ENCODE assay signal across 9 cellular contexts in genomic region chr3:49132437-49133225, GRCh38. TPM values are rescaled to one million over a fixed set of nuclear protein-coding genes. Genes with fewer than 3 reads are reported as not detected.
DNase-seq lines count a peak whose midpoint lies in the region; ATAC-seq and TF ChIP-seq lines count a peak whose summit lies in the region.
"Had no signal": no experiment of that assay in that cellular context is flagged by ENCODE, and none has a peak within 500 bp of the region (broad histone marks: within the 10 kb centered on the region; RNA-seq: fewer than 3 reads in every experiment).

Gene LAMB2 (minus strand): TSS chr3:49133050. CDS start chr3:49132867, 183 bp downstream.

- H3K9ac ChIP-seq in GM23248 (peak within 1 kb of the TSS; percentile 86), endocrine pancreas (ENCODE audit: control insufficient read depth, insufficient read depth, low read length) (peak within 1 kb of the TSS; percentile 40), subcutaneous abdominal adipose tissue (ENCODE audit: low read length in 5 of 5) (peak within 1 kb of the TSS; percentile 49 to 93 (median 87))

- no peaks in the 10 kb centered on the region for H4K20me1 ChIP-seq in GM23248 (ENCODE audit: insufficient read depth)

- CTCF ChIA-PET in Panc1 (lab: Charles Lee) = interaction anchor here (0.7 to 1.2 kb wide), 3 partner anchors 26 to 221 kb away, joined by 3 to 4 read pairs (median 3); partner anchors contain the start of gene QRICH1

- 0 to 1% methylated on average over 20 to 28 of the region's 28 CpGs for WGBS in GM23248 (ENCODE audit: low coverage in 1 of 2, low lambda C conversion rate in 2 of 2, missing lambda C conversion rate in 2 of 2), 2 experiments
- WGBS in right lobe of liver (ENCODE audit: insufficient coverage, low coverage, low lambda C conversion rate, missing lambda C conversion rate) = 10% methylated on average over 9 of the region's 28 CpGs

- H3K9me3 ChIP-seq in GM23248 (ENCODE audit: low read depth) = no peaks in the 10 kb centered on the region
- H3K9me3 ChIP-seq in Panc1 (ENCODE audit: control insufficient read depth, insufficient read depth, low read depth, low read length) = no peaks in the 10 kb centered on the region
- H3K9me3 ChIP-seq in endocrine pancreas (ENCODE audit: control insufficient read depth, low read length) = no peaks in the 10 kb centered on the region
- H3K9me3 ChIP-seq in right lobe of liver = no peaks in the 10 kb centered on the region
- H3K9me3 ChIP-seq in subcutaneous abdominal adipose tissue (ENCODE audit: control insufficient read depth in 5 of 5, low read length in 5 of 5) = no peaks in the 10 kb centered on the region

- H2AFZ ChIP-seq in GM23248 = peak within 1 kb of the TSS; percentile 97

- peaks cover 51% of the 10 kb centered on the region for H3K79me2 ChIP-seq in GM23248 (ENCODE audit: insufficient read depth)

- H3K4me1 ChIP-seq in GM23248 (ENCODE audit: insufficient read depth) (peaks cover 13% of the 10 kb centered on the region; the same call in 1 of the 2 replicates), Panc1 (ENCODE audit: control insufficient read depth, insufficient read depth, low read length) (peaks cover 12% of the 10 kb centered on the region), endocrine pancreas (ENCODE audit: control insufficient read depth, insufficient read depth, low read length) (no peaks in the 10 kb centered on the region), right lobe of liver (peaks cover 0 to 33% (median 12%) of the 10 kb centered on the region in 4 donors), subcutaneous abdominal adipose tissue (ENCODE audit: control insufficient read depth in 5 of 5, insufficient read depth in 5 of 5, low read length in 5 of 5) (peaks cover 7 to 41% (median 32%) of the 10 kb centered on the region in 5 donors)

- POLR2A ChIA-PET in Panc1 (lab: Charles Lee) = interaction anchor here (0.6 to 0.8 kb wide), 2 partner anchors 38 to 131 kb away, joined by 3 to 4 read pairs; no protein-coding TSS in a partner anchor

- H3K4me2 ChIP-seq in GM23248 (ENCODE audit: unreplicated experiment) = peak within 1 kb of the TSS; percentile 93

- no peaks in the 10 kb centered on the region for H3F3A ChIP-seq in GM23248 (ENCODE audit: insufficient read depth)

- TSS peak; percentile 96 for BruUV-seq in Panc1 (replicated peaks; lab: Mats Ljungman, UMichigan)

- H3K4me3 ChIP-seq in GM23248 (peak within 1 kb of the TSS; percentile 91), Panc1 (ENCODE audit: low read depth in 2 of 2, low read length in 2 of 2) (peak within 1 kb of the TSS; percentile 71 to 89), endocrine pancreas (ENCODE audit: control insufficient read depth, insufficient read depth, low read length) (peak within 1 kb of the TSS; percentile 50), right lobe of liver (peak within 1 kb of the TSS; percentile 68 to 73 (median 73)), subcutaneous abdominal adipose tissue (ENCODE audit: low read depth in 1 of 5, low read length in 5 of 5) (peak within 1 kb of the TSS; percentile 72 to 95 (median 86))

- peaks cover 5% of the 10 kb centered on the region; the same call in 1 of the 2 replicates for H3K36me3 ChIP-seq in GM23248 (ENCODE audit: low read depth)
- H3K36me3 ChIP-seq in Panc1 (ENCODE audit: control insufficient read depth, insufficient read depth, low read length) = no peaks in the 10 kb centered on the region; the same call in 1 of the 2 replicates
- H3K36me3 ChIP-seq in endocrine pancreas (ENCODE audit: control insufficient read depth, insufficient read depth, low read length) = no peaks in the 10 kb centered on the region
- H3K36me3 ChIP-seq in right lobe of liver = no peaks in the 10 kb centered on the region
- H3K36me3 ChIP-seq in subcutaneous abdominal adipose tissue (ENCODE audit: control insufficient read depth in 5 of 5, insufficient read depth in 5 of 5, low read length in 5 of 5) = peaks cover 0 to 37% (median 32%) of the 10 kb centered on the region in 5 donors

- intact Hi-C loops in Panc1 (cut with micrococcal nuclease; ENCODE audit: unreplicated experiment) (no loop called here), right lobe of liver (cut with DNase I) (no loop called here)

- TF ChIP-seq CTCF in Panc1 (IDR thresholded peaks at IDR 0.05) (no peak; the same call in 1 of the 2 replicates), right lobe of liver (IDR thresholded peaks at IDR 0.05) (peak in 1 of 4 donors; percentile 10)

- in situ Hi-C loops in GM23248 (cut with MboI) = no loop called here
- in situ Hi-C loops in Panc1 (cut with HindIII; ENCODE audit: low pct_unique_long_range_greater_than_20kb, low sequenced_read_pairs) = no loop called here

- H3K27me3 ChIP-seq in GM23248 (replicated peaks; ENCODE audit: insufficient read depth) (no peaks in the 10 kb centered on the region), Panc1 (ENCODE audit: control insufficient read depth, insufficient read depth, low read length) (no peaks in the 10 kb centered on the region), endocrine pancreas (ENCODE audit: control insufficient read depth, insufficient read depth, low read length) (no peaks in the 10 kb centered on the region), right lobe of liver (no peaks in the 10 kb centered on the region), subcutaneous abdominal adipose tissue (ENCODE audit: control insufficient read depth in 5 of 5, insufficient read depth in 4 of 5, low read length in 5 of 5) (peaks cover 0 to 2% (median 0%) of the 10 kb centered on the region in 5 donors)

- TF ChIP-seq POLR2A in right lobe of liver (IDR thresholded peaks at IDR 0.05) = peak; percentile 41

- DNase-seq in GM23248 = peak; percentile 82
- DNase-seq in Panc1 (ENCODE audit: low read depth, low spot score) = no peak
- DNase-seq in right lobe of liver = peak; percentile 72 to 84 (median 75)

- ATAC-seq in Panc1 (peak; percentile 79), right lobe of liver (peak; percentile 70 to 82 (median 78)), HG03025 (IDR thresholded peaks at IDR 0.05; ENCODE audit: low FRiP score, unreplicated experiment) (no peak), HG03108 (IDR thresholded peaks at IDR 0.05; ENCODE audit: unreplicated experiment) (no peak), HG03469 (IDR thresholded peaks at IDR 0.05; ENCODE audit: unreplicated experiment) (no peak)

- peak within 1 kb of the TSS; percentile 76 for H3K27ac ChIP-seq in GM23248
- H3K27ac ChIP-seq in Panc1 (ENCODE audit: low read length) = peak within 1 kb of the TSS; percentile 91
- H3K27ac ChIP-seq in right lobe of liver = peak within 1 kb of the TSS; percentile 56 to 76 (median 65)
- peak within 1 kb of the TSS; percentile 75 for H3K27ac ChIP-seq in subcutaneous abdominal adipose tissue (ENCODE audit: low read depth, low read length)

- no peaks in the 10 kb centered on the region for H3K9me2 ChIP-seq in GM23248 (ENCODE audit: insufficient read depth)

RNA-seq across cellular contexts. Expression of gene LAMB2, which starts in this region (rescaled TPM):
- total RNA-seq in GM23248 (2014; rRNA removed; shearing (Covaris generic)) = 894 and 1,064 TPM in 2 replicates
- polyA plus RNA-seq in GM23248 (2016; fragmentation: Nextera tagmentation; extraction: Ambion mirVana) = 539 and 542 TPM in 2 replicates
- total RNA-seq in Panc1 (2021; ENCODE audit: unreplicated experiment) (189 TPM), right lobe of liver (100 to 1,000 TPM; 129 to 192 (median 163) TPM)
- 252 TPM for polyA plus RNA-seq in Panc1 (2012; ENCODE audit: insufficient read length)
- total RNA-seq: activated CD8-positive, alpha-beta memory T cell treated with anti-CD3 and anti-CD28 coated beads for 36 hours had no signal

Comparison
In these comparisons a context has a peak if more than half of its experiments do, and no peak if none do; other contexts are left out.
1. ATAC-seq: peak in Panc1 (single experiment) and right lobe of liver (4 of 4); none in HG03025 (single experiment), HG03108 (single experiment) and HG03469 (single experiment).
2. Peak in every context shown above with its lines, with median percentiles within 50 percentile points of each other: H3K27ac ChIP-seq, H3K4me3 ChIP-seq and H3K9ac ChIP-seq.